1 cellular context compared by ENCODE assay signal in the genomic region with DNA sequence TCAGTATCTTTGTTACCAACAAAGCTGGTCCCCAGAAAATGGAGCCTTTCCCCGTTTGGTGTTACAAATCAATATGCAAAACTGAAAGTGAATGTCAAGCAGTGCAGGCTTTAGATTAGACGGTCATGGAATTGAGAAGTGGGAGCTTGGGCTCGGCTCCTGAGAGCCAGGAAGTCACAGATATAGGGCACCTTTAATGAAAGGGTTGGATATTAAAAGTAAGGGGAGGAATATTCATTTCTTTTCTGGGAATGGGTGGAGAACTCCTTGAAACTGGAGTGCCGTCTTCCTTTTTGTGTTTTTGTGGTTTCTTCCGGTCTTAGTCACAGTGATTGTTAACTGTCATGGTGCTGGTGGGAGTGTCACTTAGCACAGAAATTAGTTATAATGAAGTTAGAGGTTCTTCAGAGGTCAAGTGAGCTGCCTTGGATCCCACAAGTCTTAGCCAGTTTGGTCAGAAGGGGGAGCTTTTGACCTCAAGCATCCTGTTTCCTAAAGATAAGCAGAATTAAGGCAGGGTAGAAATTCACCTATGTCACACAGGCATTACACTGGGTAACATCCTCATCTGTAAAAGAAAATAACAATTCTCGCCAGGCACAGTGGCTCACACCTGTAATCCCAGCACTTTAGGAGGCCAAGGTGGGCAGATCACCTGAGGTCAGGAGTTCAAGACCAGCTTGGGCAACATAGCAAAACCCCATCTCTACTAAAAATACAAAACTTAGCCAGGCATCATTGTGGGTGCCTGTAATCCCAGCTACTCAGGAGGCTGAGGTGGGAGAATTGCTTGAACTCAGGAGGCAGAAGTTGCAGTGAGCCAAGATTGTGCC.
TF ChIP-seq lines count a peak whose summit lies in the region.

No MANE protein-coding gene starts in this region.

TF ChIP-seq in H1, 55 proteins besides CTCF, POLR2A, EP300 and RAD21:
- TF ChIP-seq TBP (IDR thresholded peaks at IDR 0.05; ENCODE audit: low read depth, low read length) (no peak), TCF12 (IDR thresholded peaks at IDR 0.05; ENCODE audit: low read depth, low read length) (no peak), RFX5 (IDR thresholded peaks at IDR 0.05; ENCODE audit: borderline replicate concordance, low read depth, low read length) (no peak)
